24 cellular contexts compared by ENCODE assay signal in genomic region chr19:53517114-53517741, GRCh38. TPM values are rescaled to one million over a fixed set of nuclear protein-coding genes. Genes with fewer than 3 reads are reported as not detected.
A peak's percentile ranks its signal among the peaks of the same experiment; 100 is the strongest.
DNase-seq lines count a peak whose midpoint lies in the region; FAIRE-seq and TF ChIP-seq lines count a peak whose summit lies in the region.
"Had no signal": no experiment of that assay in that cellular context is flagged by ENCODE, and none has a peak within 500 bp of the region (broad histone marks: within the 10 kb centered on the region; RNA-seq: fewer than 3 reads in every experiment).

No MANE protein-coding gene starts in this region.

- H3K18ac ChIP-seq in mesenchymal stem cell (ENCODE audit: low read depth in 1 of 2, low read length in 2 of 2): no peak overlapping the region

- no peaks in the 10 kb centered on the region for H3K9me2 ChIP-seq in Loucy (replicated peaks; ENCODE audit: low read depth, low read length)
- H3K9me2 ChIP-seq: SK-N-SH had no signal

- no peak overlapping the region for H2BK5ac ChIP-seq in mesenchymal stem cell (ENCODE audit: low read depth, low read length, poor library complexity, severe bottlenecking)

- no peak overlapping the region for H2BK120ac ChIP-seq in mesenchymal stem cell (ENCODE audit: low read depth, low read length)

- H3F3A ChIP-seq in Loucy (ENCODE audit: low read depth): no peaks in the 10 kb centered on the region

- no peak overlapping the region for H4K91ac ChIP-seq in mesenchymal stem cell (ENCODE audit: low read length)

- H2AK5ac ChIP-seq in mesenchymal stem cell (ENCODE audit: low read length, severe bottlenecking): no peak overlapping the region

- H4K8ac ChIP-seq in mesenchymal stem cell (ENCODE audit: low read length): no peak overlapping the region

- peaks cover 7% of the 10 kb centered on the region for H3K79me1 ChIP-seq in mesenchymal stem cell (replicated peaks; ENCODE audit: low read length, poor library complexity, severe bottlenecking)

- peak overlapping the region; percentile 58; the same call in 1 of the 2 replicates for H2AFZ ChIP-seq in Loucy (ENCODE audit: low read length)
- H2AFZ ChIP-seq in mesenchymal stem cell (ENCODE audit: low read depth, low read length): peak overlapping the region; percentile 27
- H2AFZ ChIP-seq: GM23338 had no signal

- H3K4me1 ChIP-seq in Loucy (ENCODE audit: insufficient read depth, low read length, poor library complexity, severe bottlenecking): peaks cover 15% of the 10 kb centered on the region
- peaks cover 8% of the 10 kb centered on the region for H3K4me1 ChIP-seq in mesenchymal stem cell (ENCODE audit: control insufficient read depth, insufficient read depth, low read depth, low read length)
- H3K4me1 ChIP-seq: BE2C had no signal

- H3K79me2 ChIP-seq in Loucy (ENCODE audit: insufficient read depth, low read length): peaks cover 5% of the 10 kb centered on the region; the same call in 1 of the 2 replicates

- WGBS in mesenchymal stem cell: 40% methylated on average over 3 of the region's 5 CpGs

- no peaks in the 10 kb centered on the region for H4K20me1 ChIP-seq in Loucy (ENCODE audit: insufficient read depth, low read length, poor library complexity, severe bottlenecking)

- no peak overlapping the region for H3K4me2 ChIP-seq in Loucy (ENCODE audit: low read depth, low read length, poor library complexity, severe bottlenecking)
- no peak overlapping the region for H3K4me2 ChIP-seq in mesenchymal stem cell (ENCODE audit: low read length, poor library complexity, severe bottlenecking)
- H3K4me2 ChIP-seq: GM23338, SK-N-SH had no signal

- no peaks in the 10 kb centered on the region for H3K36me3 ChIP-seq in Loucy (ENCODE audit: insufficient read depth, low read length)
- no peaks in the 10 kb centered on the region for H3K36me3 ChIP-seq in mesenchymal stem cell (ENCODE audit: control insufficient read depth in 1 of 2, insufficient read depth in 2 of 2, low read depth in 1 of 2, low read length in 2 of 2)
- H3K36me3 ChIP-seq: BE2C, Peyer's patch had no signal

- H3K23ac ChIP-seq in mesenchymal stem cell (ENCODE audit: low read length in 2 of 2): no peak overlapping the region

- no peaks in the 10 kb centered on the region for H3K27me3 ChIP-seq in Loucy (ENCODE audit: insufficient read depth, low read length, poor library complexity, severe bottlenecking)
- H3K27me3 ChIP-seq in mesenchymal stem cell (ENCODE audit: control insufficient read depth in 1 of 2, insufficient read depth in 1 of 2, low read length in 2 of 2): no peaks in the 10 kb centered on the region
- H3K27me3 ChIP-seq: BE2C, MG63, Peyer's patch had no signal

- no peak for FAIRE-seq in HTR-8/SVneo (lab: Jason Lieb, UNC)
- FAIRE-seq: GM18507 had no signal

- no peak for TF ChIP-seq CTCF in Loucy (conservative IDR thresholded peaks at IDR 0.05; ENCODE audit: low read length)
- TF ChIP-seq CTCF in VCaP (conservative IDR thresholded peaks at IDR 0.05): no peak

- DNase-seq in CMK (ENCODE audit: low read depth) (peak; percentile 91), mesenchymal stem cell (no peak), HTR-8/SVneo (ENCODE audit: insufficient read length, low spot score) (no peak), NCI-H1417 treated with DMSO at 0.1 percent for 48 hours (lab: John Stamatoyannopoulos, UW) (no peak), islet precursor cell (no peak), activated T-cell treated with anti-CD3 and anti-CD28 coated beads for 4 hours (no peak)
- DNase-seq: 8988T, ACHN, BE2C, DMS153, H9, Kasumi-1, MG63, NCI-H1105 treated with DMSO at 0.1 percent for 48 hours, NCI-H2029, NCI-H69, Peyer's patch, SIG-M5, SK-N-SH, SW 1271 had no signal

- no peak overlapping the region for H2BK12ac ChIP-seq in mesenchymal stem cell (ENCODE audit: low read length in 2 of 2)

- H3K4me3 ChIP-seq in Loucy (ENCODE audit: low read length, poor library complexity, severe bottlenecking): no peak overlapping the region
- no peak overlapping the region for H3K4me3 ChIP-seq in mesenchymal stem cell (ENCODE audit: insufficient read depth in 1 of 2, low read depth in 1 of 2, low read length in 2 of 2)
- H3K4me3 ChIP-seq: GM23338, MG63, Peyer's patch had no signal

- no peak overlapping the region for H2BK15ac ChIP-seq in mesenchymal stem cell (ENCODE audit: low read depth, poor library complexity, severe bottlenecking)

- H3K14ac ChIP-seq in mesenchymal stem cell (ENCODE audit: low read length in 2 of 2): no peak overlapping the region

- H3K4ac ChIP-seq in mesenchymal stem cell (ENCODE audit: low read depth in 1 of 2, low read length in 2 of 2): no peak overlapping the region

- H3K9me3 ChIP-seq in Loucy (ENCODE audit: insufficient read depth, low read depth, low read length) (no peaks in the 10 kb centered on the region), mesenchymal stem cell (ENCODE audit: control insufficient read depth, low read length) (peaks cover 4% of the 10 kb centered on the region)
- H3K9me3 ChIP-seq: SK-N-SH had no signal

- H3K9ac ChIP-seq in Loucy (ENCODE audit: low read depth, low read length, poor library complexity, severe bottlenecking) (no peak overlapping the region), mesenchymal stem cell (ENCODE audit: low read length) (no peak overlapping the region)
- H3K9ac ChIP-seq: SK-N-SH had no signal

- peak overlapping the region; percentile 100 for H3K27ac ChIP-seq in VCaP
- no peak overlapping the region for H3K27ac ChIP-seq in mesenchymal stem cell (ENCODE audit: low read length, poor library complexity, severe bottlenecking)
- H3K27ac ChIP-seq: Peyer's patch had no signal

RNA-seq across cellular contexts. Expression of gene ZNF331, which starts 20.7 kb away (rescaled TPM):
- 3.8 TPM for polyA plus RNA-seq in mesenchymal stem cell (2013, experiment 1 of 2)
- polyA plus RNA-seq in mesenchymal stem cell (2013, experiment 2 of 2): 3.5 TPM

RNA-seq across cellular contexts. Expression of gene ZNF813, which starts 49.7 kb away (rescaled TPM):
- polyA plus RNA-seq in mesenchymal stem cell (2013, experiment 1 of 2): 1.6 TPM
- 1.6 TPM for polyA plus RNA-seq in mesenchymal stem cell (2013, experiment 2 of 2)
